2 cellular contexts compared by ENCODE assay signal in the genomic region with DNA sequence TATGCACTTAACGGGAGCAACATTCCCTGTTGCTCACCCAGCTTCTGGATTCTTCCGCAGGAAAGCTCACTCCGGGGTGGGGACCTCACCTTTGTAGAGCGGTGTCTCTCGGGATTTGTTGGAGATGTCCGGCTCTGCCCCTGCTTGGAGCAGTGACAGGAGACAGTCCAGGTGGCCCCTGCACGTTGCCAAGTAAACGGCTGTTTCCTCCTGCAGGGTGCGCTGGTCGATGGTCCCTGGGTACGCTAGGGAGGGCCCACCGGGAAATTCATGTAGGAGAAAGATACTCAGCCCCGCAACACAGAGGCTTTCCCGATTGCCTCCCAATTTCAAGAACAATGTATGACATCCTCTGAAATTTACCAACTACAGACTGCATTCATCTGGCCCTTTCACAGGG.
TF ChIP-seq lines count a peak whose summit lies in the region.

No MANE protein-coding gene starts in this region.

TF ChIP-seq in SK-N-SH, 30 proteins besides CTCF, POLR2A, EP300 and RAD21 (continued from another document):
- TF ChIP-seq, protein P1, sequence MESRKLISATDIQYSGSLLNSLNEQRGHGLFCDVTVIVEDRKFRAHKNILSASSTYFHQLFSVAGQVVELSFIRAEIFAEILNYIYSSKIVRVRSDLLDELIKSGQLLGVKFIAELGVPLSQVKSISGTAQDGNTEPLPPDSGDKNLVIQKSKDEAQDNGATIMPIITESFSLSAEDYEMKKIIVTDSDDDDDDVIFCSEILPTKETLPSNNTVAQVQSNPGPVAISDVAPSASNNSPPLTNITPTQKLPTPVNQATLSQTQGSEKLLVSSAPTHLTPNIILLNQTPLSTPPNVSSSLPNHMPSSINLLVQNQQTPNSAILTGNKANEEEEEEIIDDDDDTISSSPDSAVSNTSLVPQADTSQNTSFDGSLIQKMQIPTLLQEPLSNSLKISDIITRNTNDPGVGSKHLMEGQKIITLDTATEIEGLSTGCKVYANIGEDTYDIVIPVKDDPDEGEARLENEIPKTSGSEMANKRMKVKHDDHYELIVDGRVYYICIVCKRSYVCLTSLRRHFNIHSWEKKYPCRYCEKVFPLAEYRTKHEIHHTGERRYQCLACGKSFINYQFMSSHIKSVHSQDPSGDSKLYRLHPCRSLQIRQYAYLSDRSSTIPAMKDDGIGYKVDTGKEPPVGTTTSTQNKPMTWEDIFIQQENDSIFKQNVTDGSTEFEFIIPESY (IDR thresholded peaks at IDR 0.05; ENCODE audit: borderline replicate concordance, low read depth) = no peak
- TF ChIP-seq NRF1 (IDR thresholded peaks at IDR 0.05; ENCODE audit: low read depth, low read length) = no peak

TF ChIP-seq in SK-N-SH treated with all-trans-retinoic acid at 6 μM for 48 hours, 23 proteins besides CTCF, POLR2A, EP300 and RAD21 (continued from another document):
- TF ChIP-seq, protein P2, sequence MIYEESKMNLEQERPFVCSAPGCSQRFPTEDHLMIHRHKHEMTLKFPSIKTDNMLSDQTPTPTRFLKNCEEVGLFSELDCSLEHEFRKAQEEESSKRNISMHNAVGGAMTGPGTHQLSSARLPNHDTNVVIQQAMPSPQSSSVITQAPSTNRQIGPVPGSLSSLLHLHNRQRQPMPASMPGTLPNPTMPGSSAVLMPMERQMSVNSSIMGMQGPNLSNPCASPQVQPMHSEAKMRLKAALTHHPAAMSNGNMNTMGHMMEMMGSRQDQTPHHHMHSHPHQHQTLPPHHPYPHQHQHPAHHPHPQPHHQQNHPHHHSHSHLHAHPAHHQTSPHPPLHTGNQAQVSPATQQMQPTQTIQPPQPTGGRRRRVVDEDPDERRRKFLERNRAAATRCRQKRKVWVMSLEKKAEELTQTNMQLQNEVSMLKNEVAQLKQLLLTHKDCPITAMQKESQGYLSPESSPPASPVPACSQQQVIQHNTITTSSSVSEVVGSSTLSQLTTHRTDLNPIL (CRISPR knock-in tag; IDR thresholded peaks at IDR 0.05; ENCODE audit: low read depth) = no peak
- TF ChIP-seq RARB (CRISPR knock-in tag; IDR thresholded peaks at IDR 0.05) (no peak), ISL1 (CRISPR knock-in tag; IDR thresholded peaks at IDR 0.05) (no peak), ZNF565 (CRISPR knock-in tag; conservative IDR thresholded peaks at IDR 0.05; ENCODE audit: low read depth) (no peak), OSR1 (CRISPR knock-in tag; IDR thresholded peaks at IDR 0.05) (no peak), PPARA (CRISPR knock-in tag; IDR thresholded peaks at IDR 0.05; ENCODE audit: borderline replicate concordance) (no peak), ESRRG (CRISPR knock-in tag; IDR thresholded peaks at IDR 0.05) (no peak), ZFP3 (CRISPR knock-in tag; IDR thresholded peaks at IDR 0.05) (no peak)
- TF ChIP-seq, protein P3, sequence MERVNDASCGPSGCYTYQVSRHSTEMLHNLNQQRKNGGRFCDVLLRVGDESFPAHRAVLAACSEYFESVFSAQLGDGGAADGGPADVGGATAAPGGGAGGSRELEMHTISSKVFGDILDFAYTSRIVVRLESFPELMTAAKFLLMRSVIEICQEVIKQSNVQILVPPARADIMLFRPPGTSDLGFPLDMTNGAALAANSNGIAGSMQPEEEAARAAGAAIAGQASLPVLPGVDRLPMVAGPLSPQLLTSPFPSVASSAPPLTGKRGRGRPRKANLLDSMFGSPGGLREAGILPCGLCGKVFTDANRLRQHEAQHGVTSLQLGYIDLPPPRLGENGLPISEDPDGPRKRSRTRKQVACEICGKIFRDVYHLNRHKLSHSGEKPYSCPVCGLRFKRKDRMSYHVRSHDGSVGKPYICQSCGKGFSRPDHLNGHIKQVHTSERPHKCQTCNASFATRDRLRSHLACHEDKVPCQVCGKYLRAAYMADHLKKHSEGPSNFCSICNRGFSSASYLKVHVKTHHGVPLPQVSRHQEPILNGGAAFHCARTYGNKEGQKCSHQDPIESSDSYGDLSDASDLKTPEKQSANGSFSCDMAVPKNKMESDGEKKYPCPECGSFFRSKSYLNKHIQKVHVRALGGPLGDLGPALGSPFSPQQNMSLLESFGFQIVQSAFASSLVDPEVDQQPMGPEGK (CRISPR knock-in tag; IDR thresholded peaks at IDR 0.05; ENCODE audit: borderline replicate concordance) = no peak
- TF ChIP-seq, protein P4, sequence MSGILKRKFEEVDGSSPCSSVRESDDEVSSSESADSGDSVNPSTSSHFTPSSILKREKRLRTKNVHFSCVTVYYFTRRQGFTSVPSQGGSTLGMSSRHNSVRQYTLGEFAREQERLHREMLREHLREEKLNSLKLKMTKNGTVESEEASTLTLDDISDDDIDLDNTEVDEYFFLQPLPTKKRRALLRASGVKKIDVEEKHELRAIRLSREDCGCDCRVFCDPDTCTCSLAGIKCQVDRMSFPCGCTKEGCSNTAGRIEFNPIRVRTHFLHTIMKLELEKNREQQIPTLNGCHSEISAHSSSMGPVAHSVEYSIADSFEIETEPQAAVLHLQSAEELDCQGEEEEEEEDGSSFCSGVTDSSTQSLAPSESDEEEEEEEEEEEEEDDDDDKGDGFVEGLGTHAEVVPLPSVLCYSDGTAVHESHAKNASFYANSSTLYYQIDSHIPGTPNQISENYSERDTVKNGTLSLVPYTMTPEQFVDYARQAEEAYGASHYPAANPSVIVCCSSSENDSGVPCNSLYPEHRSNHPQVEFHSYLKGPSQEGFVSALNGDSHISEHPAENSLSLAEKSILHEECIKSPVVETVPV (CRISPR knock-in tag; IDR thresholded peaks at IDR 0.05) = no peak
- TF ChIP-seq, protein P5, sequence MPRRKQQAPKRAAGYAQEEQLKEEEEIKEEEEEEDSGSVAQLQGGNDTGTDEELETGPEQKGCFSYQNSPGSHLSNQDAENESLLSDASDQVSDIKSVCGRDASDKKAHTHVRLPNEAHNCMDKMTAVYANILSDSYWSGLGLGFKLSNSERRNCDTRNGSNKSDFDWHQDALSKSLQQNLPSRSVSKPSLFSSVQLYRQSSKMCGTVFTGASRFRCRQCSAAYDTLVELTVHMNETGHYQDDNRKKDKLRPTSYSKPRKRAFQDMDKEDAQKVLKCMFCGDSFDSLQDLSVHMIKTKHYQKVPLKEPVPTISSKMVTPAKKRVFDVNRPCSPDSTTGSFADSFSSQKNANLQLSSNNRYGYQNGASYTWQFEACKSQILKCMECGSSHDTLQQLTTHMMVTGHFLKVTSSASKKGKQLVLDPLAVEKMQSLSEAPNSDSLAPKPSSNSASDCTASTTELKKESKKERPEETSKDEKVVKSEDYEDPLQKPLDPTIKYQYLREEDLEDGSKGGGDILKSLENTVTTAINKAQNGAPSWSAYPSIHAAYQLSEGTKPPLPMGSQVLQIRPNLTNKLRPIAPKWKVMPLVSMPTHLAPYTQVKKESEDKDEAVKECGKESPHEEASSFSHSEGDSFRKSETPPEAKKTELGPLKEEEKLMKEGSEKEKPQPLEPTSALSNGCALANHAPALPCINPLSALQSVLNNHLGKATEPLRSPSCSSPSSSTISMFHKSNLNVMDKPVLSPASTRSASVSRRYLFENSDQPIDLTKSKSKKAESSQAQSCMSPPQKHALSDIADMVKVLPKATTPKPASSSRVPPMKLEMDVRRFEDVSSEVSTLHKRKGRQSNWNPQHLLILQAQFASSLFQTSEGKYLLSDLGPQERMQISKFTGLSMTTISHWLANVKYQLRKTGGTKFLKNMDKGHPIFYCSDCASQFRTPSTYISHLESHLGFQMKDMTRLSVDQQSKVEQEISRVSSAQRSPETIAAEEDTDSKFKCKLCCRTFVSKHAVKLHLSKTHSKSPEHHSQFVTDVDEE (CRISPR knock-in tag; IDR thresholded peaks at IDR 0.05) = no peak
- TF ChIP-seq, protein P6, sequence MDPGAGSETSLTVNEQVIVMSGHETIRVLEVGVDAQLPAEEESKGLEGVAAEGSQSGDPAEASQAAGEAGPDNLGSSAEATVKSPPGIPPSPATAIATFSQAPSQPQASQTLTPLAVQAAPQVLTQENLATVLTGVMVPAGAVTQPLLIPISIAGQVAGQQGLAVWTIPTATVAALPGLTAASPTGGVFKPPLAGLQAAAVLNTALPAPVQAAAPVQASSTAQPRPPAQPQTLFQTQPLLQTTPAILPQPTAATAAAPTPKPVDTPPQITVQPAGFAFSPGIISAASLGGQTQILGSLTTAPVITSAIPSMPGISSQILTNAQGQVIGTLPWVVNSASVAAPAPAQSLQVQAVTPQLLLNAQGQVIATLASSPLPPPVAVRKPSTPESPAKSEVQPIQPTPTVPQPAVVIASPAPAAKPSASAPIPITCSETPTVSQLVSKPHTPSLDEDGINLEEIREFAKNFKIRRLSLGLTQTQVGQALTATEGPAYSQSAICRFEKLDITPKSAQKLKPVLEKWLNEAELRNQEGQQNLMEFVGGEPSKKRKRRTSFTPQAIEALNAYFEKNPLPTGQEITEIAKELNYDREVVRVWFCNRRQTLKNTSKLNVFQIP (CRISPR knock-in tag; IDR thresholded peaks at IDR 0.05; ENCODE audit: borderline replicate concordance, low read depth) = no peak
